ENCODE assay signal across 7 cellular contexts in genomic region chr19:17243340-17243853, GRCh38. TPM values are rescaled to one million over a fixed set of nuclear protein-coding genes. Genes with fewer than 3 reads are reported as not detected.
DNase-seq lines count a peak whose midpoint lies in the region; ATAC-seq and TF ChIP-seq lines count a peak whose summit lies in the region.
"Had no signal": no experiment of that assay in that cellular context is flagged by ENCODE, and none has a peak within 500 bp of the region (broad histone marks: within the 10 kb centered on the region; RNA-seq: fewer than 3 reads in every experiment).

No MANE protein-coding gene starts in this region.

- TF ChIP-seq CTCF in heart right ventricle (IDR thresholded peaks at IDR 0.05) (no peak), kidney epithelial cell (IDR thresholded peaks at IDR 0.05; ENCODE audit: insufficient read depth, low read length, poor library complexity, severe bottlenecking) (no peak), uterus (IDR thresholded peaks at IDR 0.05) (no peak)

- intact Hi-C loops in heart right ventricle (cut with DNase I): no loop called here
- intact Hi-C loops in left ventricle myocardium superior (cut with micrococcal nuclease): no loop called here
- intact Hi-C loops in uterus (cut with DNase I; ENCODE audit: low total_unique reads): no loop called here

- H3K9me3 ChIP-seq in heart right ventricle (no peaks in the 10 kb centered on the region), uterus (no peaks in the 10 kb centered on the region)

- ATAC-seq in heart right ventricle: peak in 2 of 8 donors; percentile 7 to 15
- no peak for ATAC-seq in left ventricle myocardium superior
- no peak for ATAC-seq in GM21825 (IDR thresholded peaks at IDR 0.05; ENCODE audit: unreplicated experiment)
- no peak for ATAC-seq in GM21367 (IDR thresholded peaks at IDR 0.05; ENCODE audit: unreplicated experiment)

- peak overlapping the region; percentile 61 to 93 (median 87) for H3K4me3 ChIP-seq in heart right ventricle
- peak overlapping the region; percentile 95 for H3K4me3 ChIP-seq in kidney epithelial cell (ENCODE audit: low read depth, low read length)
- H3K4me3 ChIP-seq in uterus: peak overlapping the region; percentile 53 to 56

- H3K27me3 ChIP-seq in heart right ventricle (no peaks in the 10 kb centered on the region), kidney epithelial cell (ENCODE audit: control insufficient read depth, insufficient read depth, low read length) (no peaks in the 10 kb centered on the region), uterus (no peaks in the 10 kb centered on the region)

- H3K36me3 ChIP-seq in heart right ventricle: peaks cover 0 to 23% (median 0%) of the 10 kb centered on the region in 9 donors
- H3K36me3 ChIP-seq in kidney epithelial cell (ENCODE audit: control insufficient read depth, insufficient read depth, low read length): no peaks in the 10 kb centered on the region
- H3K36me3 ChIP-seq in uterus: no peaks in the 10 kb centered on the region

- H3K4me1 ChIP-seq in heart right ventricle (peaks cover 10 to 56% (median 36%) of the 10 kb centered on the region in 9 donors), uterus (peaks cover 0 to 13% of the 10 kb centered on the region in 2 donors)

- H3K27ac ChIP-seq in heart right ventricle: peak overlapping the region; percentile 78 to 94 (median 87)
- H3K27ac ChIP-seq in uterus: peak overlapping the region; percentile 76 to 84

- no peak for TF ChIP-seq POLR2A in uterus (IDR thresholded peaks at IDR 0.05)

- DNase-seq in heart right ventricle: no peak
- DNase-seq in left ventricle myocardium superior: no peak
- DNase-seq in kidney epithelial cell (ENCODE audit: low read depth): no peak
- DNase-seq in uterus: no peak
- DNase-seq: stimulated activated CD4-positive, alpha-beta T cell treated with anti-CD3 and anti-CD28 coated beads, Interleukin-4, amount 100 ng/mL, for 24 hours had no signal

- 27% methylated on average over 10 of the region's 10 CpGs for WGBS in heart right ventricle, 2 donors

RNA-seq across cellular contexts. Expression of gene NR2F6, which starts 2.3 kb away (rescaled TPM):
- total RNA-seq in heart right ventricle (10 to 100 TPM; 34.5 to 79.7 (median 42.2) TPM), left ventricle myocardium superior (82.4 TPM), kidney epithelial cell (89.4 and 107 TPM in 2 replicates), uterus (10 to 100 TPM; 14.3 to 45.0 (median 36.0) TPM)
- 10 to 100 TPM; 32.0 to 46.1 TPM for polyA plus RNA-seq in heart right ventricle

RNA-seq across cellular contexts. Expression of gene OCEL1, which starts 17.4 kb away (rescaled TPM):
- total RNA-seq in heart right ventricle: 10 to 100 TPM in 9 of 10 donors, 1 to 10 TPM in 1; 7.2 to 38.6 (median 15.0) TPM
- 10 to 100 TPM; 14.3 to 47.4 TPM for polyA plus RNA-seq in heart right ventricle
- total RNA-seq in left ventricle myocardium superior: 28.0 TPM
- total RNA-seq in kidney epithelial cell: 6.8 and 7.1 TPM in 2 replicates
- total RNA-seq in uterus: 10 to 100 TPM in 2 of 4 donors, 1 to 10 TPM in 1, not detected in 1; 5.9 to 32.6 (median 17.6) TPM

RNA-seq across cellular contexts. Expression of gene USHBP1, which starts 21.1 kb away (rescaled TPM):
- total RNA-seq in heart right ventricle (10 to 100 TPM in 1 of 10 donors, 1 to 10 TPM in 9; 3.4 to 10.7 (median 6.6) TPM), left ventricle myocardium superior (9.3 TPM), kidney epithelial cell (0.27 and 0.29 TPM in 2 replicates), uterus (10 to 100 TPM in 2 of 4 donors, 1 to 10 TPM in 2; 3.5 to 23.8 (median 13.0) TPM)
- polyA plus RNA-seq in heart right ventricle: 10 to 100 TPM; 11.5 to 30.9 TPM

RNA-seq across cellular contexts. Expression of gene BABAM1, which starts 23.8 kb away (rescaled TPM):
- 10 to 100 TPM; 64.5 to 83.4 (median 74.4) TPM for total RNA-seq in heart right ventricle
- polyA plus RNA-seq in heart right ventricle: 10 to 100 TPM; 68.9 to 88.2 TPM
- 82.0 TPM for total RNA-seq in left ventricle myocardium superior
- 78.4 and 101 TPM in 2 replicates for total RNA-seq in kidney epithelial cell
- 100 to 1,000 TPM in 2 of 4 donors, 10 to 100 TPM in 2; 58.1 to 240 (median 97.2) TPM for total RNA-seq in uterus

RNA-seq across cellular contexts. Expression of gene USE1, which starts 28.2 kb away (rescaled TPM):
- total RNA-seq in heart right ventricle (10 to 100 TPM; 25.1 to 36.6 (median 28.3) TPM), left ventricle myocardium superior (27.4 TPM), kidney epithelial cell (14.9 and 17.0 TPM in 2 replicates), uterus (10 to 100 TPM; 11.5 to 43.5 (median 22.2) TPM)
- 10 to 100 TPM; 48.6 to 67.6 TPM for polyA plus RNA-seq in heart right ventricle
